1 cellular context compared by ENCODE assay signal in genomic region chr1:228150458-228151169, GRCh38.
TF ChIP-seq lines count a peak whose summit lies in the region.

No MANE protein-coding gene starts in this region.

TF ChIP-seq in GM12878, 131 proteins besides CTCF, POLR2A, EP300 and RAD21:
- TF ChIP-seq STAT1 (conservative IDR thresholded peaks at IDR 0.05) = no peak
- TF ChIP-seq POLR2AphosphoS5 (IDR thresholded peaks at IDR 0.05; ENCODE audit: low read length) = peak; percentile 19; the same call in 1 of the 2 replicates
- no peak for TF ChIP-seq CHD4 (IDR thresholded peaks at IDR 0.05)
- no peak for TF ChIP-seq ZBTB4 (CRISPR knock-in tag; IDR thresholded peaks at IDR 0.05)
- TF ChIP-seq NBN (IDR thresholded peaks at IDR 0.05) = no peak
- TF ChIP-seq, protein P1, sequence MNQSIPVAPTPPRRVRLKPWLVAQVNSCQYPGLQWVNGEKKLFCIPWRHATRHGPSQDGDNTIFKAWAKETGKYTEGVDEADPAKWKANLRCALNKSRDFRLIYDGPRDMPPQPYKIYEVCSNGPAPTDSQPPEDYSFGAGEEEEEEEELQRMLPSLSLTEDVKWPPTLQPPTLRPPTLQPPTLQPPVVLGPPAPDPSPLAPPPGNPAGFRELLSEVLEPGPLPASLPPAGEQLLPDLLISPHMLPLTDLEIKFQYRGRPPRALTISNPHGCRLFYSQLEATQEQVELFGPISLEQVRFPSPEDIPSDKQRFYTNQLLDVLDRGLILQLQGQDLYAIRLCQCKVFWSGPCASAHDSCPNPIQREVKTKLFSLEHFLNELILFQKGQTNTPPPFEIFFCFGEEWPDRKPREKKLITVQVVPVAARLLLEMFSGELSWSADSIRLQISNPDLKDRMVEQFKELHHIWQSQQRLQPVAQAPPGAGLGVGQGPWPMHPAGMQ (IDR thresholded peaks at IDR 0.05; ENCODE audit: borderline replicate concordance) = no peak
- TF ChIP-seq ZNF207 (IDR thresholded peaks at IDR 0.05; ENCODE audit: borderline replicate concordance) = no peak
TF ChIP-seq in GM12878: peak in this region for 1.
